ENCODE assay signal across 33 cellular contexts in genomic region chr3:138933981-138934691, GRCh38. TPM values are rescaled to one million over a fixed set of nuclear protein-coding genes. Genes with fewer than 3 reads are reported as not detected.
"Had no signal": no experiment of that assay in that cellular context is flagged by ENCODE, and none has a peak within 500 bp of the region (broad histone marks: within the 10 kb centered on the region; RNA-seq: fewer than 3 reads in every experiment).

No MANE protein-coding gene starts in this region.

- H3K36me3 Mint-ChIP-seq: activated CD4-positive, alpha-beta memory T cell treated with anti-CD3 and anti-CD28 coated beads for 36 hours; stimulated activated memory B cell treated with anti-CD40 and anti-IgM and Interleukin-4, amounts not matched to agents 10 μg/mL and 1 μg/mL and 100 μg/mL, for 72 hours had no signal

- H3K36me3 ChIP-seq: brain microvascular endothelial cell, esophagus muscularis mucosa, heart right ventricle, lower lobe of right lung, neutrophil, upper lobe of right lung had no signal

- H3K27ac Mint-ChIP-seq: activated CD4-positive, alpha-beta memory T cell treated with anti-CD3 and anti-CD28 coated beads for 36 hours; activated CD4-positive, alpha-beta T cell treated with anti-CD3 and anti-CD28 coated beads, Interleukin-2, amount 10 ng/mL, durations not matched to agents 24 days and 14 days; nephron; progenitor cell of endocrine pancreas; stimulated activated memory B cell treated with anti-CD40 and anti-IgM and Interleukin-4, amounts not matched to agents 10 μg/mL and 1 μg/mL and 100 μg/mL, for 72 hours; stimulated activated naive CD8-positive, alpha-beta T cell treated with anti-CD3 and anti-CD28 coated beads, Interleukin-15, amount 100 ng/mL, for 72 hours had no signal

- H3K4me3 ChIP-seq: esophagus muscularis mucosa, heart right ventricle, lower lobe of right lung, mucosa of descending colon, smooth muscle cell, upper lobe of right lung had no signal

- H3K9me3 Mint-ChIP-seq: activated CD4-positive, alpha-beta memory T cell treated with anti-CD3 and anti-CD28 coated beads for 36 hours; activated CD4-positive, alpha-beta T cell treated with anti-CD3 and anti-CD28 coated beads, Interleukin-2, amount 10 ng/mL, durations not matched to agents 24 days and 14 days; nephron; stimulated activated memory B cell treated with anti-CD40 and anti-IgM and Interleukin-4, amounts not matched to agents 10 μg/mL and 1 μg/mL and 100 μg/mL, for 72 hours; stimulated activated naive CD8-positive, alpha-beta T cell treated with anti-CD3 and anti-CD28 coated beads, Interleukin-15, amount 100 ng/mL, for 72 hours had no signal

- H3K9me3 ChIP-seq: esophagus muscularis mucosa, heart right ventricle, lower lobe of right lung, mucosa of descending colon, neutrophil, upper lobe of right lung had no signal

- H3K4me3 Mint-ChIP-seq: activated CD4-positive, alpha-beta memory T cell treated with anti-CD3 and anti-CD28 coated beads for 36 hours; activated CD4-positive, alpha-beta T cell treated with anti-CD3 and anti-CD28 coated beads, Interleukin-2, amount 10 ng/mL, durations not matched to agents 24 days and 14 days; stimulated activated memory B cell treated with anti-CD40 and anti-IgM and Interleukin-4, amounts not matched to agents 10 μg/mL and 1 μg/mL and 100 μg/mL, for 72 hours had no signal

- H3K27ac ChIP-seq: brain microvascular endothelial cell, esophagus muscularis mucosa, heart right ventricle, lower lobe of right lung, neutrophil, upper lobe of right lung, VCaP had no signal

- DNase-seq: activated CD4-positive, alpha-beta memory T cell treated with anti-CD3 and anti-CD28 coated beads for 36 hours; activated CD4-positive, alpha-beta T cell treated with anti-CD3 and anti-CD28 coated beads, Interleukin-2, amount 10 ng/mL, durations not matched to agents 24 days and 14 days; activated CD8-positive, alpha-beta memory T cell treated with anti-CD3 and anti-CD28 coated beads, Interleukin-2, amount 50 U/mL, for 4 hours; activated gamma-delta T cell treated with Interleukin-2 at 50 U/mL for 16 hours; activated naive CD4-positive, alpha-beta T cell treated with anti-CD3 and anti-CD28 coated beads, Interleukin-2, amount 50 U/mL, for 16 hours; activated T-cell treated with anti-CD3 and anti-CD28 coated beads, Interleukin-2, amount 50 U/mL, for 1 hour; amniotic stem cell; brain microvascular endothelial cell; caudate nucleus; cortex of kidney; foreskin melanocyte; heart right ventricle; lower lobe of right lung; mucosa of descending colon; stimulated activated CD4-positive, alpha-beta T cell treated with anti-CD3 and anti-CD28 coated beads, Interleukin-1b, Interleukin-23, amount 100 ng/mL, for 48 hours; stimulated activated CD4-positive, alpha-beta T cell treated with anti-CD3 and anti-CD28 coated beads, Interleukin-4, amount 100 ng/mL, for 4 hours; stimulated activated CD8-positive, alpha-beta memory T cell treated with anti-CD3 and anti-CD28 coated beads, Interleukin-4, amount 100 ng/mL, for 48 hours; stimulated activated naive CD8-positive, alpha-beta T cell treated with anti-CD3 and anti-CD28 coated beads, Interleukin-15, amount 100 ng/mL, for 72 hours; substantia nigra; upper lobe of right lung had no signal

- ATAC-seq: activated CD4-positive, CD25-positive, alpha-beta regulatory T cell treated with anti-CD3 and anti-CD28 coated beads, Interleukin-2, amount 50 U/mL, for 24 hours; heart right ventricle; lower lobe of right lung; mucosa of descending colon; stimulated activated memory B cell treated with anti-CD40 and anti-IgM and Interleukin-4, amounts not matched to agents 10 μg/mL and 1 μg/mL and 100 μg/mL, for 72 hours; stimulated activated naive CD8-positive, alpha-beta T cell treated with anti-CD3 and anti-CD28 coated beads, Interleukin-15, amount 100 ng/mL, for 72 hours; upper lobe of right lung had no signal

- FAIRE-seq: astrocyte, TTC549 had no signal

- H3K4me2 ChIP-seq: smooth muscle cell had no signal

RNA-seq across cellular contexts. Expression of gene FOXL2, which starts 12.8 kb away (rescaled TPM):
- total RNA-seq: activated CD4-positive, alpha-beta memory T cell treated with anti-CD3 and anti-CD28 coated beads for 36 hours; activated CD4-positive, alpha-beta T cell treated with anti-CD3 and anti-CD28 coated beads, Interleukin-2, amount 10 ng/mL, durations not matched to agents 24 days and 14 days; lower lobe of right lung; smooth muscle cell; T-helper 1 cell treated with Interleukin-12 subunit alpha and Interleukin-12 subunit beta and Interleukin-4 antibody, amounts not matched to agents 30 ng/mL and 1 ng/mL, for 36 hours; upper lobe of right lung had no signal
- polyA plus RNA-seq: heart right ventricle, smooth muscle cell had no signal

RNA-seq across cellular contexts. Expression of gene FOXL2NB, which starts 12.9 kb away (rescaled TPM):
- total RNA-seq: activated CD4-positive, alpha-beta memory T cell treated with anti-CD3 and anti-CD28 coated beads for 36 hours; activated CD4-positive, alpha-beta T cell treated with anti-CD3 and anti-CD28 coated beads, Interleukin-2, amount 10 ng/mL, durations not matched to agents 24 days and 14 days; activated CD8-positive, alpha-beta memory T cell treated with anti-CD3 and anti-CD28 coated beads for 36 hours; esophagus muscularis mucosa; glomerular endothelial cell; lower lobe of right lung; progenitor cell of endocrine pancreas; smooth muscle cell; T-helper 1 cell treated with Interleukin-12 subunit alpha and Interleukin-12 subunit beta and Interleukin-4 antibody, amounts not matched to agents 30 ng/mL and 1 ng/mL, for 36 hours; upper lobe of right lung had no signal
- polyA plus RNA-seq: smooth muscle cell had no signal
